8 cellular contexts compared by ENCODE assay signal in the genomic region with DNA sequence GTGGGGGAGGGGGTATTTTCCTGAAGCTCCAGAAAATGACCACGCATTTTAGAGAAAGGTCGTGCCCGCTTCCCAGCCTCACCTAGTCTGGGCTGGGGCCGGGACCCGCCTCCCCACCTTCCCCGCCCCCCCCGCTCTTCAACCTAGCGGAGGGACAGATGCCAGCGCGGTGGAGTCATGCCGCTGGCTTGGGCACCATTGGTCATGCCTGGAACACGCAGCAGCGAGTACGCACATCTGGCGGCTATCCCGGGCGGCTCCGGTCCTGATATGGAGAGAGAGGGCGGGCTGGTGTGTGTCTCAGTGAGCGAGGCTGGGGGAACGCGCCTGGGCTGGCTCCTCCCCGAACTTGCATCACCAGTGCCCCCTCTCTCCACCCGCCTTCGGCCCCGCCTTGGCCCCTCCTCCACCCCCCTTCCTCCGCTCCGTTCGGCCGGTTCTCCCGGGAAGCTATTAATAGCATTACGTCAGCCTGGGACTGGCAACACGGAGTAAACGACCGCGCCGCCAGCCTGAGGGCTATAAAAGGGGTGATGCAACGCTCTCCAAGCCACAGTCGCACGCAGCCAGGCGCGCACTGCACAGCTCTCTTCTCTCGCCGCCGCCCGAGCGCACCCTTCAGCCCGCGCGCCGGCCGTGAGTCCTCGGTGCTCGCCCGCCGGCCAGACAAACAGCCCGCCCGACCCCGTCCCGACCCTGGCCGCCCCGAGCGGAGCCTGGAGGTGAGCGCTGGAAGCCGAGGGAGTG. TPM values are rescaled to one million over a fixed set of nuclear protein-coding genes. Genes with fewer than 3 reads are reported as not detected.
DNase-seq lines count a peak whose midpoint lies in the region; ATAC-seq and TF ChIP-seq lines count a peak whose summit lies in the region.

TSS of gene ATF3 (plus strand) at position 553 of the 747 bp plus-strand sequence. CDS start 6,261 bp downstream, outside the sequence.

- H3K27me3 ChIP-seq in mammary epithelial cell (ENCODE audit: insufficient read depth, low read length), result no peaks in the 10 kb centered on the region
- H3K27me3 ChIP-seq in smooth muscle cell (ENCODE audit: low read depth), result no peaks in the 10 kb centered on the region

- H4K20me1 ChIP-seq in mammary epithelial cell (ENCODE audit: insufficient read depth, low read length) (no peaks in the 10 kb centered on the region), smooth muscle cell (ENCODE audit: low read depth) (peaks cover 47% of the 10 kb centered on the region)

- in situ Hi-C loops in mammary epithelial cell (cut with MboI; ENCODE audit: low sequenced_read_pairs in 2 of 2), result loop anchor here in 1 of 2 donors (5.0 kb wide), 1 partner anchor 121 kb away; no protein-coding TSS in a partner anchor

- BruUV-seq in mammary epithelial cell (replicated peaks; lab: Mats Ljungman, UMichigan), result no TSS peak

- H3K4me3 ChIP-seq in WI38 (ENCODE audit: low read depth, low read length) (peak within 1 kb of the TSS; percentile 89), mammary epithelial cell (replicated peaks in 1 of 3; ENCODE audit: insufficient read depth in 1 of 3, low read depth in 2 of 3, low read length in 3 of 3) (peak within 1 kb of the TSS; percentile 69 to 76 (median 75)), smooth muscle cell (peak within 1 kb of the TSS; percentile 97)

- H3K4me2 ChIP-seq in mammary epithelial cell (ENCODE audit: insufficient read depth, low read depth, low read length), result peak within 1 kb of the TSS; percentile 100
- peak within 1 kb of the TSS; percentile 98 for H3K4me2 ChIP-seq in smooth muscle cell

- H3K9ac ChIP-seq in mammary epithelial cell (ENCODE audit: insufficient read depth, low read length) (peak within 1 kb of the TSS; percentile 95), smooth muscle cell (ENCODE audit: low read depth) (peak within 1 kb of the TSS; percentile 100)

- dilution Hi-C loops in mammary epithelial cell (cut with HindIII; ENCODE audit: low sequenced_read_pairs), result loop anchor here (5.0 kb wide), 1 partner anchor 121 kb away; no protein-coding TSS in a partner anchor

- H2AFZ ChIP-seq in mammary epithelial cell (ENCODE audit: low read depth, low read length) (no peak within 1 kb of the TSS), smooth muscle cell (ENCODE audit: low read depth) (no peak within 1 kb of the TSS)

- TF ChIP-seq CTCF in WI38 (IDR thresholded peaks at IDR 0.05; ENCODE audit: low read depth, low read length) (no peak), mammary epithelial cell (conservative IDR thresholded peaks at IDR 0.05 in 1 of 2, IDR thresholded peaks at IDR 0.05 in 1 of 2; ENCODE audit: extremely low read depth in 1 of 2, insufficient read depth in 1 of 2, low read depth in 1 of 2, low read length in 2 of 2) (no peak), smooth muscle cell (IDR thresholded peaks at IDR 0.05; ENCODE audit: borderline replicate concordance, insufficient read depth, poor library complexity, severe bottlenecking) (no peak)

- DNase-seq in AG08395 (ENCODE audit: low spot score), result peak; percentile 98
- DNase-seq in NCI-H2196 treated with DMSO at 0.1 percent for 48 hours (lab: John Stamatoyannopoulos, UW; ENCODE audit: unreplicated experiment), result peak; percentile 98
- peak; percentile 99 for DNase-seq in mammary epithelial cell
- peak; percentile 96 for DNase-seq in iPS-NIHi7 (ENCODE audit: extremely low spot score)
- peak; percentile 98 for DNase-seq in smooth muscle cell (lab: John Stamatoyannopoulos, UW; ENCODE audit: unreplicated experiment)

- H3F3A ChIP-seq in smooth muscle cell (ENCODE audit: low read depth), result peaks cover 33% of the 10 kb centered on the region

- H3K36me3 ChIP-seq in mammary epithelial cell (ENCODE audit: insufficient read depth, low read length) (no peaks in the 10 kb centered on the region), smooth muscle cell (ENCODE audit: low read depth) (no peaks in the 10 kb centered on the region)

- intact Hi-C loops in mammary epithelial cell (cut with micrococcal nuclease), result loop anchor here (1.0 to 10.0 kb wide), 8 partner anchors 12 to 446 kb away; partner anchors contain the start of gene RPS6KC1

- ATAC-seq in GM18907 (IDR thresholded peaks at IDR 0.05; ENCODE audit: unreplicated experiment) (peak; percentile 74), HG03139 (IDR thresholded peaks at IDR 0.05; ENCODE audit: unreplicated experiment) (peak; percentile 65)

- H3K27ac ChIP-seq in mammary epithelial cell (ENCODE audit: insufficient read depth, low read depth, low read length) (peak within 1 kb of the TSS; percentile 89), smooth muscle cell (ENCODE audit: low read depth) (peak within 1 kb of the TSS; percentile 96)

- peaks cover 24% of the 10 kb centered on the region for H3K4me1 ChIP-seq in mammary epithelial cell (ENCODE audit: insufficient read depth, low read length)
- peaks cover 33% of the 10 kb centered on the region for H3K4me1 ChIP-seq in smooth muscle cell (ENCODE audit: low read depth)

- WGBS in mammary epithelial cell (ENCODE audit: low coverage, missing lambda C conversion rate), result 0% methylated on average over 30 of the region's 65 CpGs
- WGBS in smooth muscle cell (ENCODE audit: low lambda C conversion rate), result under 1% methylated on average over 48 of the region's 65 CpGs

- H3K79me2 ChIP-seq in mammary epithelial cell (ENCODE audit: insufficient read depth, low read length), result no peaks in the 10 kb centered on the region
- peaks cover 24% of the 10 kb centered on the region for H3K79me2 ChIP-seq in smooth muscle cell (ENCODE audit: low read depth)

- no peaks in the 10 kb centered on the region for H3K9me3 ChIP-seq in mammary epithelial cell (replicated peaks; ENCODE audit: insufficient read depth, low read length)
- H3K9me3 ChIP-seq in smooth muscle cell (replicated peaks; ENCODE audit: low read depth), result no peaks in the 10 kb centered on the region

- CTCF ChIA-PET in mammary epithelial cell (lab: Charles Lee; ENCODE audit: low non-redundant PET), result interaction anchor here (0.9 to 1.4 kb wide), 2 partner anchors 132 to 928 kb away, joined by 3 to 7 read pairs; no protein-coding TSS in a partner anchor

RNA-seq across cellular contexts. Expression of gene ATF3, which starts in this region (rescaled TPM):
- total RNA-seq in mammary epithelial cell (10 to 100 TPM in 1 of 2 donors, 1 to 10 TPM in 1; 3.5 to 17.8 TPM), smooth muscle cell (229 and 231 TPM in 2 replicates)
- polyA plus RNA-seq in mammary epithelial cell (1.3 TPM), smooth muscle cell (152 and 268 TPM in 2 replicates)
- polyA minus RNA-seq in mammary epithelial cell, result 2.3 TPM

Comparison
In these comparisons a context has a peak if more than half of its experiments do, and no peak if none do; other contexts are left out.
1. Peak in every context shown above with its lines: DNase-seq, ATAC-seq, H3K4me3 ChIP-seq and H3K27ac ChIP-seq.
2. RNA of gene ATF3 (total RNA-seq): 229 to 231 TPM in smooth muscle cell; 3.5 to 17.8 TPM in mammary epithelial cell; every median in the first group is over 10 times any median in the second.
3. RNA of gene ATF3 (polyA plus RNA-seq): 152 to 268 TPM in smooth muscle cell; 1.3 TPM in mammary epithelial cell (single experiment); every median in the first group is over 10 times any median in the second.